In the genomic region with DNA sequence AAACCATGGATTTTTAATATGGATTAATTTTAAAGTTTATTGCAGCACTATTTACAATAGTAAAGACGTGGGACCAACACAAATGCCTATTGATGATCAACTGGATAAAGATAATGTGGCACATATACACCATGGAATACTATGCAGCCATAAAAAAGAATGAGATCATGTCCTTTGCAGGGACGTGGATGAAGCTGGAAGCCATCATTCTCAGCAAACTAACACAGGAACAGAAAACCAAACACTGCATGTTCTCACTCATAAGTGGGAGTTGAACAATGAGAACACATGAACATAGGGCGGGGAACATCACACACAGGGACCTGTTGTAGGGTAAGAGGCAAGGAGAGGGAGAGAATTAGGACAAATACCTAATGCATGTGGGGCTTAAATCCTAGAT, we compare ENCODE assay signal across 1 cellular context.
TF ChIP-seq lines count a peak whose summit lies in the region.

No MANE protein-coding gene starts in this region.

TF ChIP-seq in HEK293, 187 proteins besides CTCF, POLR2A, EP300 and RAD21:
- TF ChIP-seq ZNF146 (tag by site-specific recombination; IDR thresholded peaks at IDR 0.05) = peak; percentile 92
- TF ChIP-seq, protein P1, sequence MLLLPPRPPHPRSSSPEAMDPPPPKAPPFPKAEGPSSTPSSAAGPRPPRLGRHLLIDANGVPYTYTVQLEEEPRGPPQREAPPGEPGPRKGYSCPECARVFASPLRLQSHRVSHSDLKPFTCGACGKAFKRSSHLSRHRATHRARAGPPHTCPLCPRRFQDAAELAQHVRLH (tag by site-specific recombination; IDR thresholded peaks at IDR 0.05) = peak; percentile 64; the same call in 1 of the 2 replicates
- TF ChIP-seq, protein P2, sequence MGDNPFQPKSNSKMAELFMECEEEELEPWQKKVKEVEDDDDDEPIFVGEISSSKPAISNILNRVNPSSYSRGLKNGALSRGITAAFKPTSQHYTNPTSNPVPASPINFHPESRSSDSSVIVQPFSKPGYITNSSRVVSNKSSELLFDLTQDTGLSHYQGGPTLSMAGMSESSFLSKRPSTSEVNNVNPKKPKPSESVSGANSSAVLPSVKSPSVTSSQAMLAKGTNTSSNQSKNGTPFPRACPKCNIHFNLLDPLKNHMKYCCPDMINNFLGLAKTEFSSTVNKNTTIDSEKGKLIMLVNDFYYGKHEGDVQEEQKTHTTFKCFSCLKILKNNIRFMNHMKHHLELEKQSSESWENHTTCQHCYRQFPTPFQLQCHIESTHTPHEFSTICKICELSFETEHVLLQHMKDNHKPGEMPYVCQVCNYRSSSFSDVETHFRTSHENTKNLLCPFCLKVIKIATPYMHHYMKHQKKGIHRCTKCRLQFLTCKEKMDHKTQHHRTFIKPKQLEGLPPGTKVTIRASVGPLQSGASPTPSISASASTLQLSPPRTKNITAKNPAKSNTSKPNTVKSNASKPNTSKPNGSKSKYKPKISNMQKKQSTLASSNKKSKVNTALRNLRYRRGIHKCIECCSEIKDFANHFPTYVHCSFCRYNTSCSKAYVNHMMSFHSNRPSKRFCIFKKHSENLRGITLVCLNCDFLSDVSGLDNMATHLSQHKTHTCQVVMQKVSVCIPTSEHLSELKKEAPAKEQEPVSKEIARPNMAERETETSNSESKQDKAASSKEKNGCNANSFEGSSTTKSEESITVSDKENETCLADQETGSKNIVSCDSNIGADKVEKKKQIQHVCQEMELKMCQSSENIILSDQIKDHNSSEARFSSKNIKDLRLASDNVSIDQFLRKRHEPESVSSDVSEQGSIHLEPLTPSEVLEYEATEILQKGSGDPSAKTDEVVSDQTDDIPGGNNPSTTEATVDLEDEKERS (tag by site-specific recombination; IDR thresholded peaks at IDR 0.05) = peak; percentile 90; the same call in 1 of the 2 replicates
